Comparison of ENCODE assay signal across 8 cellular contexts in the genomic region with DNA sequence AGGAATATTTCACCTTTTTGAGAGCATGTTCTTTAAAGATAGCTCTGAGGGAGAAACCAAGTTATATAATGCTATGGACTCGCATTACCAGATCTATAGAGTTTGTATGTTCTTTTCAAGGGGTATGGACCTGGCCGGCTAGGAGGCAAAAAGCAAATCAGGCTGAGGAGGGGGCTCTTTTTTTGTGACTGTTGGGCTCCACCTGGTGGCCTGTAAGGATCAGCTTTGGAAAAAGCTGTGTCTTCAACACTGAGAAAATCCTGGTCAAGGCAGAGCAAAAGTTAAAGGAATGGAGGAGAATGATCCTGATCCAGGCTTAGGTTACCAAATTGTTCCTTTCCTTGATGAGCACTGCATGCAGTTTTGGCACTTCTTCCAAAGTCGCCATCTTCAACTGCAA.
DNase-seq lines count a peak whose midpoint lies in the region; TF ChIP-seq lines count a peak whose summit lies in the region.

No MANE protein-coding gene starts in this region.

- intact Hi-C loops in adrenal gland (cut with DNase I), result loop anchor here (5.0 to 10.0 kb wide), 2 partner anchors 183 to 215 kb away; a partner anchor contains a TSS

- H3K27me3 ChIP-seq in adrenal gland, result no peaks in the 10 kb centered on the region

- WGBS in adrenal gland, 4 donors, result 45 to 56% (median 47%) methylated on average over 3 of the region's 3 CpGs

- DNase-seq in activated T-cell treated with anti-CD3 and anti-CD28 coated beads for 48 hours (ENCODE audit: low read depth), result peak; percentile 8
- no peak for DNase-seq in activated T-cell treated with anti-CD3 and anti-CD28 coated beads, Interleukin-2, amount 50 U/mL, for 1 hour
- peak; percentile 1 for DNase-seq in NCI-H2171 (lab: John Stamatoyannopoulos, UW)
- DNase-seq in adrenal gland, result peak; percentile 18 to 62 (median 46)
- peak; percentile 65 for DNase-seq in iPS-NIHi11 (ENCODE audit: low spot score)
- peak; percentile 12 for DNase-seq in stimulated activated CD4-positive, alpha-beta T cell treated with anti-CD3 and anti-CD28 coated beads, Interleukin-4, amount 100 ng/mL, for 48 hours (ENCODE audit: low read depth in 2 of 2)
- DNase-seq in NCI-H526 treated with DMSO at 0.1 percent for 48 hours (lab: John Stamatoyannopoulos, UW), result no peak
- DNase-seq in NK-92 treated with Interleukin-12 subunit alpha and Interleukin-12 subunit beta, amount 100 ng/mL, for 24 hours (lab: John Stamatoyannopoulos, UW), result no peak

- TF ChIP-seq POLR2A in adrenal gland (IDR thresholded peaks at IDR 0.05), result no peak

- no peak overlapping the region for H3K4me3 ChIP-seq in adrenal gland

- no peaks in the 10 kb centered on the region for H3K4me1 ChIP-seq in adrenal gland (replicated peaks in 1 of 2)

- TF ChIP-seq CTCF in adrenal gland (IDR thresholded peaks at IDR 0.05), result peak; percentile 49 to 83 (median 72)

- H3K9me3 ChIP-seq in adrenal gland (replicated peaks in 1 of 3), result no peaks in the 10 kb centered on the region

- H3K27ac ChIP-seq in adrenal gland, result no peak overlapping the region

- H3K36me3 ChIP-seq in adrenal gland (replicated peaks in 1 of 2), result no peaks in the 10 kb centered on the region

Comparison
In these comparisons a context has a peak if more than half of its experiments do, and no peak if none do; other contexts are left out.
1. DNase-seq: peak in activated T-cell treated with anti-CD3 and anti-CD28 coated beads for 48 hours (single experiment), NCI-H2171 (single experiment), adrenal gland (7 of 7), iPS-NIHi11 (single experiment) and stimulated activated CD4-positive, alpha-beta T cell treated with anti-CD3 and anti-CD28 coated beads, Interleukin-4, amount 100 ng/mL, for 48 hours (2 of 2); none in activated T-cell treated with anti-CD3 and anti-CD28 coated beads, Interleukin-2, amount 50 U/mL, for 1 hour (single experiment), NCI-H526 treated with DMSO at 0.1 percent for 48 hours (single experiment) and NK-92 treated with Interleukin-12 subunit alpha and Interleukin-12 subunit beta, amount 100 ng/mL, for 24 hours (single experiment).